In genomic region chr12:110310754-110311153, GRCh38 we compare ENCODE assay signal across 22 cellular contexts. TPM values are rescaled to one million over a fixed set of nuclear protein-coding genes. Genes with fewer than 3 reads are reported as not detected.
A peak's percentile ranks its signal among the peaks of the same experiment; 100 is the strongest.
DNase-seq lines count a peak whose midpoint lies in the region; ATAC-seq and TF ChIP-seq lines count a peak whose summit lies in the region.
"Had no signal": no experiment of that assay in that cellular context is flagged by ENCODE, and none has a peak within 500 bp of the region (broad histone marks: within the 10 kb centered on the region; RNA-seq: fewer than 3 reads in every experiment).

No MANE protein-coding gene starts in this region.

- intact Hi-C loops in natural killer cell (cut with micrococcal nuclease), result no loop called here
- intact Hi-C loops in left colon (cut with DNase I, micrococcal nuclease), result no loop called here

- no peaks in the 10 kb centered on the region for H3K27me3 Mint-ChIP-seq in natural killer cell treated with Interleukin-12 subunit alpha and Interleukin-12 subunit beta and Interleukin-15 and Interleukin-18, amount 100 ng/mL, for 72 hours
- no peaks in the 10 kb centered on the region for H3K27me3 Mint-ChIP-seq in natural killer cell (ENCODE audit: low read depth in 2 of 2)
- H3K27me3 Mint-ChIP-seq: stimulated activated naive CD8-positive, alpha-beta T cell treated with anti-CD3 and anti-CD28 coated beads, Interleukin-15, amount 100 ng/mL, for 72 hours had no signal

- H3K4me3 Mint-ChIP-seq in natural killer cell treated with Interleukin-12 subunit alpha and Interleukin-12 subunit beta and Interleukin-15 and Interleukin-18, amount 100 ng/mL, for 72 hours, result peak overlapping the region; percentile 12
- no peak overlapping the region for H3K4me3 Mint-ChIP-seq in natural killer cell
- H3K4me3 Mint-ChIP-seq: activated naive CD4-positive, alpha-beta T cell treated with anti-CD3 and anti-CD28 coated beads for 36 hours; brain; immature natural killer cell; stimulated activated naive CD8-positive, alpha-beta T cell treated with anti-CD3 and anti-CD28 coated beads, Interleukin-15, amount 100 ng/mL, for 72 hours; T-helper 1 cell treated with Interleukin-12 subunit alpha and Interleukin-12 subunit beta and Interleukin-4 antibody, amounts not matched to agents 30 μg/mL and 1 μg/mL, for 36 hours had no signal

- H3K27ac ChIP-seq in caudate nucleus (ENCODE audit: low read depth, low read length), result no peak overlapping the region
- H3K27ac ChIP-seq: ovary had no signal

- no peaks in the 10 kb centered on the region for H3K9me3 ChIP-seq in adipocyte (ENCODE audit: control insufficient read depth, low read length)
- H3K9me3 ChIP-seq: ovary had no signal

- H3K36me3 ChIP-seq in adipocyte (ENCODE audit: control insufficient read depth, insufficient read depth, low read length, severe bottlenecking), result peaks cover 57% of the 10 kb centered on the region
- H3K36me3 ChIP-seq: ovary had no signal

- peaks cover 17% of the 10 kb centered on the region for H3K36me3 Mint-ChIP-seq in natural killer cell treated with Interleukin-12 subunit alpha and Interleukin-12 subunit beta and Interleukin-15 and Interleukin-18, amount 100 ng/mL, for 72 hours
- peaks cover 9% of the 10 kb centered on the region for H3K36me3 Mint-ChIP-seq in natural killer cell

- TF ChIP-seq CTCF in natural killer cell (IDR thresholded peaks at IDR 0.05), result no peak

- H3K27me3 ChIP-seq in adipocyte (replicated peaks; ENCODE audit: control insufficient read depth, insufficient read depth, low read length), result no peaks in the 10 kb centered on the region
- H3K27me3 ChIP-seq: ovary had no signal

- no peak for ATAC-seq in natural killer cell treated with Interleukin-12 subunit alpha and Interleukin-12 subunit beta and Interleukin-15 and Interleukin-18, amount 100 ng/mL, for 72 hours
- ATAC-seq in natural killer cell, result no peak
- ATAC-seq in left colon, result peak; percentile 53
- no peak for ATAC-seq in GM21381 (IDR thresholded peaks at IDR 0.05; ENCODE audit: unreplicated experiment)
- ATAC-seq: sciatic nerve; stimulated activated naive CD8-positive, alpha-beta T cell treated with anti-CD3 and anti-CD28 coated beads, Interleukin-15, amount 100 ng/mL, for 72 hours had no signal

- H3K9me3 Mint-ChIP-seq in natural killer cell treated with Interleukin-12 subunit alpha and Interleukin-12 subunit beta and Interleukin-15 and Interleukin-18, amount 100 ng/mL, for 72 hours, result no peaks in the 10 kb centered on the region
- no peaks in the 10 kb centered on the region for H3K9me3 Mint-ChIP-seq in natural killer cell
- H3K9me3 Mint-ChIP-seq: activated naive CD4-positive, alpha-beta T cell treated with anti-CD3 and anti-CD28 coated beads for 36 hours; brain; immature natural killer cell; stimulated activated naive CD8-positive, alpha-beta T cell treated with anti-CD3 and anti-CD28 coated beads, Interleukin-15, amount 100 ng/mL, for 72 hours; T-helper 1 cell treated with Interleukin-12 subunit alpha and Interleukin-12 subunit beta and Interleukin-4 antibody, amounts not matched to agents 30 μg/mL and 1 μg/mL, for 36 hours had no signal

- DNase-seq in natural killer cell treated with Interleukin-12 subunit alpha and Interleukin-12 subunit beta and Interleukin-15 and Interleukin-18, amount 100 ng/mL, for 72 hours (ENCODE audit: low spot score), result no peak
- no peak for DNase-seq in natural killer cell
- peak; percentile 27 for DNase-seq in adipocyte (ENCODE audit: low read depth)
- no peak for DNase-seq in left colon
- DNase-seq in NCI-H2107 treated with DMSO at 0.1 percent for 48 hours (lab: John Stamatoyannopoulos, UW; ENCODE audit: unreplicated experiment), result no peak
- no peak for DNase-seq in caudate nucleus (lab: John Stamatoyannopoulos, UW)
- DNase-seq in DMS53 (lab: John Stamatoyannopoulos, UW), result no peak
- DNase-seq: activated naive CD4-positive, alpha-beta T cell treated with anti-CD3 and anti-CD28 coated beads for 36 hours; erythroblast; H7; head of caudate nucleus; immature natural killer cell; NCI-H1694 treated with DMSO at 0.1 percent for 48 hours; NCI-H510A; ovary; SHP77 treated with DMSO at 0.1 percent for 48 hours; stimulated activated naive CD8-positive, alpha-beta T cell treated with anti-CD3 and anti-CD28 coated beads, Interleukin-15, amount 100 ng/mL, for 72 hours had no signal

- peaks cover 34 to 52% of the 10 kb centered on the region in 2 donors for H3K4me1 Mint-ChIP-seq in natural killer cell treated with Interleukin-12 subunit alpha and Interleukin-12 subunit beta and Interleukin-15 and Interleukin-18, amount 100 ng/mL, for 72 hours (ENCODE audit: low read depth in 2 of 2)
- peaks cover 46 to 53% of the 10 kb centered on the region in 2 donors for H3K4me1 Mint-ChIP-seq in natural killer cell

- H3K27ac Mint-ChIP-seq in natural killer cell treated with Interleukin-12 subunit alpha and Interleukin-12 subunit beta and Interleukin-15 and Interleukin-18, amount 100 ng/mL, for 72 hours, result peak overlapping the region in 1 of 2 donors; percentile 28
- no peak overlapping the region for H3K27ac Mint-ChIP-seq in natural killer cell
- H3K27ac Mint-ChIP-seq: activated naive CD4-positive, alpha-beta T cell treated with anti-CD3 and anti-CD28 coated beads for 36 hours; stimulated activated naive CD8-positive, alpha-beta T cell treated with anti-CD3 and anti-CD28 coated beads, Interleukin-15, amount 100 ng/mL, for 72 hours; T-helper 1 cell treated with Interleukin-12 subunit alpha and Interleukin-12 subunit beta and Interleukin-4 antibody, amounts not matched to agents 30 μg/mL and 1 μg/mL, for 36 hours had no signal

- no peak overlapping the region for H3K4me3 ChIP-seq in adipocyte (ENCODE audit: low read length)
- H3K4me3 ChIP-seq: lung, ovary had no signal

- no peak overlapping the region for H3K9ac ChIP-seq in adipocyte (ENCODE audit: low read length)

- peaks cover 25% of the 10 kb centered on the region for H3K4me1 ChIP-seq in adipocyte (ENCODE audit: control insufficient read depth, insufficient read depth, low read length)

RNA-seq across cellular contexts. Expression of gene ATP2A2, which starts 29.7 kb away (rescaled TPM):
- 100 to 1,000 TPM; 247 to 359 TPM for total RNA-seq in natural killer cell treated with Interleukin-12 subunit alpha and Interleukin-12 subunit beta and Interleukin-15 and Interleukin-18, amount 100 ng/mL, for 72 hours
- total RNA-seq in natural killer cell (100 to 1,000 TPM; 118 to 140 (median 123) TPM), left colon (100 to 1,000 TPM; 248 to 279 TPM)
